In genomic region chr1:245155186-245156040, GRCh38 we compare ENCODE assay signal across 8 cellular contexts. TPM values are rescaled to one million over a fixed set of nuclear protein-coding genes. Genes with fewer than 3 reads are reported as not detected.
A peak's percentile ranks its signal among the peaks of the same experiment; 100 is the strongest.
DNase-seq lines count a peak whose midpoint lies in the region; ATAC-seq and TF ChIP-seq lines count a peak whose summit lies in the region.

No MANE protein-coding gene starts in this region.

- H3K4me1 ChIP-seq in BE2C: 0 out of 2 replicates have a peak, but pooled peaks cover 3% of the 10 kb centered on the region
- no peaks in the 10 kb centered on the region for H3K4me1 ChIP-seq in GM23248 (ENCODE audit: insufficient read depth)
- H3K4me1 ChIP-seq in ectodermal cell (ENCODE audit: control insufficient read depth, insufficient read depth, low read length): peaks cover 6% of the 10 kb centered on the region
- H3K4me1 ChIP-seq in mucosa of descending colon (ENCODE audit: low read depth): peaks cover 43% of the 10 kb centered on the region

- in situ Hi-C loops in GM23248 (cut with MboI): loop anchor here (5.0 kb wide), 1 partner anchor 842 kb away; no protein-coding TSS in a partner anchor

- H3K4me2 ChIP-seq in GM23248 (ENCODE audit: unreplicated experiment): peak overlapping the region; percentile 93

- H3K4me3 ChIP-seq in BE2C (ENCODE audit: low read depth, low read length) (peak overlapping the region; percentile 93), GM23248 (peak overlapping the region; percentile 81), ectodermal cell (ENCODE audit: insufficient read depth, low read depth, low read length) (peak overlapping the region; percentile 55), mucosa of descending colon (no peak overlapping the region)

- H3K36me3 ChIP-seq in BE2C: peaks cover 23% of the 10 kb centered on the region
- H3K36me3 ChIP-seq in GM23248 (ENCODE audit: low read depth): no peaks in the 10 kb centered on the region
- no peaks in the 10 kb centered on the region for H3K36me3 ChIP-seq in ectodermal cell (ENCODE audit: control insufficient read depth, insufficient read depth, low read length)
- H3K36me3 ChIP-seq in mucosa of descending colon (ENCODE audit: low read depth): no peaks in the 10 kb centered on the region

- H3K9me3 ChIP-seq in BE2C: peaks cover 4% of the 10 kb centered on the region; the same call in 1 of the 2 replicates
- no peaks in the 10 kb centered on the region for H3K9me3 ChIP-seq in GM23248 (ENCODE audit: low read depth)
- H3K9me3 ChIP-seq in ectodermal cell (ENCODE audit: control insufficient read depth, low read length): no peaks in the 10 kb centered on the region
- H3K9me3 ChIP-seq in mucosa of descending colon: no peaks in the 10 kb centered on the region

- intact Hi-C loops in mucosa of descending colon (cut with DNase I, micrococcal nuclease): loop anchor here (5.0 to 10.0 kb wide), 2 partner anchors 847 to 1339 kb away; no protein-coding TSS in a partner anchor

- TF ChIP-seq CTCF in BE2C (IDR thresholded peaks at IDR 0.05; ENCODE audit: low read depth, low read length) (peak; percentile 27; the same call in 1 of the 2 replicates), mucosa of descending colon (IDR thresholded peaks at IDR 0.05) (no peak)

- H4K20me1 ChIP-seq in GM23248 (ENCODE audit: insufficient read depth): no peaks in the 10 kb centered on the region

- no peaks in the 10 kb centered on the region for H3K9me2 ChIP-seq in GM23248 (ENCODE audit: insufficient read depth)

- 1 to 2% methylated on average over 41 to 47 of the region's 59 CpGs for WGBS in GM23248 (ENCODE audit: low coverage in 1 of 2, low lambda C conversion rate in 2 of 2, missing lambda C conversion rate in 2 of 2), 2 experiments
- 1% methylated on average over 59 of the region's 59 CpGs for WGBS in ectodermal cell, 2 experiments

- DNase-seq in BE2C (peak; percentile 60), GM23248 (peak; percentile 64), SHP77 treated with DMSO at 0.1 percent for 48 hours (lab: John Stamatoyannopoulos, UW) (peak; percentile 26), mucosa of descending colon (peak in 2 of 3 donors; percentile 8 to 29), pons (ENCODE audit: low spot score) (no peak), NCI-H446 treated with DMSO at 0.1 percent for 48 hours (lab: John Stamatoyannopoulos, UW) (no peak)
- DNase-seq in activated CD4-positive, CD25-positive, alpha-beta regulatory T cell treated with anti-CD3 and anti-CD28 coated beads, Interleukin-2, amount 50 U/mL, for 72 hours: no peak

- H3K27ac ChIP-seq in GM23248: peak overlapping the region; percentile 35
- no peak overlapping the region for H3K27ac ChIP-seq in ectodermal cell (ENCODE audit: insufficient read depth, low read depth, low read length, poor library complexity, severe bottlenecking)

- peaks cover 23% of the 10 kb centered on the region for H3K79me2 ChIP-seq in GM23248 (ENCODE audit: insufficient read depth)

- peak overlapping the region; percentile 85 for H2AFZ ChIP-seq in GM23248

- no peak for ATAC-seq in mucosa of descending colon

- no peaks in the 10 kb centered on the region for H3F3A ChIP-seq in GM23248 (ENCODE audit: insufficient read depth)

- H3K27me3 ChIP-seq in BE2C (no peaks in the 10 kb centered on the region), GM23248 (replicated peaks; ENCODE audit: insufficient read depth) (no peaks in the 10 kb centered on the region), ectodermal cell (ENCODE audit: control insufficient read depth, insufficient read depth, low read length, poor library complexity, severe bottlenecking) (peaks cover 64% of the 10 kb centered on the region)

- peak overlapping the region; percentile 73 for H3K9ac ChIP-seq in GM23248

RNA-seq across cellular contexts. Expression of gene KIF26B, which starts 0.6 kb away (rescaled TPM):
- 18.9 TPM for polyA plus RNA-seq in BE2C (2012; ENCODE audit: insufficient read depth, insufficient read length, low read depth)
- 7.8 and 8.0 TPM in 2 replicates for total RNA-seq in GM23248 (2014; rRNA removed; shearing (Covaris generic))
- polyA plus RNA-seq in GM23248 (2016; fragmentation: Nextera tagmentation; extraction: Ambion mirVana): 2.4 and 2.5 TPM in 2 replicates
- polyA plus RNA-seq in ectodermal cell (2013, experiment 1 of 4): 0.78 TPM
- 1.1 TPM for polyA plus RNA-seq in ectodermal cell (2013, experiment 2 of 4)
- 0.85 TPM for polyA plus RNA-seq in ectodermal cell (2013, experiment 3 of 4)
- 0.81 TPM for polyA plus RNA-seq in ectodermal cell (2013, experiment 4 of 4)
- 1 to 10 TPM in 1 of 3 donors, under 1 TPM in 2; 0.14 to 3.2 (median 0.39) TPM for total RNA-seq in mucosa of descending colon

Comparison
In these comparisons a context has a peak if more than half of its experiments do, and no peak if none do; other contexts are left out.
1. DNase-seq: peak in BE2C (single experiment), GM23248 (single experiment), SHP77 treated with DMSO at 0.1 percent for 48 hours (single experiment) and mucosa of descending colon (2 of 3); none in activated CD4-positive, CD25-positive, alpha-beta regulatory T cell treated with anti-CD3 and anti-CD28 coated beads, Interleukin-2, amount 50 U/mL, for 72 hours (single experiment), pons (single experiment) and NCI-H446 treated with DMSO at 0.1 percent for 48 hours (single experiment).